9 cellular contexts compared by ENCODE assay signal in the genomic region with DNA sequence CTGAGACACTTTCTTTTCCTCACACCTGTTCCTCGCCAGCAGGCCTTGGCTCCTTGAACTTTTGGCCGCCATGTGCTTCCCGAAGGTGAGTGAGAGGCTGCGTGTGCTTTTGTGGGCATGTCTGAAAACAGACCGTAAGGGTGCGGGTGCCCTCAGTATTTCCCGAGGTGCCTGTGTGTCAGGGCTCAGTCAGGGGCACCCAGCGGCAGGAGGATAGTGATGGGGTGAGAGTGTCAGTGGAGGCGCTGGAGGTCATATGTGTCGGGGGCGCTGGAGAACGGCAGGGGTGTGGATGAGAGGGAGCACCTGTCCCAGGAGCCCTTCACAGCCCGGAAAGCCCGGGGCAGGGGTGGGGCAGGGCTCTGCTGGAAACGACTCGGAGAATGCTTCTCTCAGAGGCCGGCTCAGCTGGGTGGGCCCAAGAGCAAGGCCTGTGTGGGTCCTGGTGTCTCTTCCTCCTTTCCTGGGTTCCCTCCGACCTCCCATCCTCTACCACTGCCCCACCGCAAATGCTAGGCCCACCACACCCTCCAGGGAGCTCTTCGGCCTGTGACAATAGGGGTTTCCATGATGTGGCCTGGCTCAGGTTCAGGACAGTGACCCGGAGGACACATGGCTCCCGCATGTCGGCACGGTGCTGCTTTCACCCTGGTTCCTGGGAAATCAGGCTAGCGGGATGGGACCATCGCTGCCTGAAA. TPM values are rescaled to one million over a fixed set of nuclear protein-coding genes. Genes with fewer than 3 reads are reported as not detected.
DNase-seq lines count a peak whose midpoint lies in the region; ATAC-seq and TF ChIP-seq lines count a peak whose summit lies in the region.
"Had no signal": no experiment of that assay in that cellular context is flagged by ENCODE, and none has a peak within 500 bp of the region (broad histone marks: within the 10 kb centered on the region; RNA-seq: fewer than 3 reads in every experiment).

No MANE protein-coding gene starts in this region.

- H3K36me3 ChIP-seq in body of pancreas (replicated peaks in 1 of 2; ENCODE audit: insufficient read depth in 1 of 2, low read depth in 2 of 2), result peaks cover 4 to 7% of the 10 kb centered on the region in 2 donors
- no peaks in the 10 kb centered on the region for H3K36me3 ChIP-seq in mucosa of descending colon (ENCODE audit: low read depth)
- no peaks in the 10 kb centered on the region for H3K36me3 ChIP-seq in upper lobe of right lung
- H3K36me3 ChIP-seq in GM23248 (ENCODE audit: low read depth), result no peaks in the 10 kb centered on the region

- H3K9me3 ChIP-seq in body of pancreas, result no peaks in the 10 kb centered on the region
- H3K9me3 ChIP-seq in mucosa of descending colon, result no peaks in the 10 kb centered on the region
- H3K9me3 ChIP-seq in upper lobe of right lung, result no peaks in the 10 kb centered on the region
- no peaks in the 10 kb centered on the region for H3K9me3 ChIP-seq in GM23248 (ENCODE audit: low read depth)

- H4K20me1 ChIP-seq in GM23248 (ENCODE audit: insufficient read depth), result no peaks in the 10 kb centered on the region

- no peaks in the 10 kb centered on the region for H3F3A ChIP-seq in GM23248 (ENCODE audit: insufficient read depth)

- ATAC-seq in body of pancreas (peak; percentile 28), mucosa of descending colon (peak; percentile 32), upper lobe of right lung (peak; percentile 13), GM21360 (IDR thresholded peaks at IDR 0.05; ENCODE audit: unreplicated experiment) (no peak), GM18505 (IDR thresholded peaks at IDR 0.05; ENCODE audit: unreplicated experiment) (no peak)

- H3K4me3 ChIP-seq in body of pancreas (peak overlapping the region; percentile 48 to 68), mucosa of descending colon (peak overlapping the region; percentile 4), upper lobe of right lung (peak overlapping the region; percentile 52), GM23248 (no peak overlapping the region)

- no peaks in the 10 kb centered on the region for H3K9me2 ChIP-seq in GM23248 (ENCODE audit: insufficient read depth)

- TF ChIP-seq POLR2A in body of pancreas (IDR thresholded peaks at IDR 0.05), result peak in 1 of 3 donors; percentile 8
- no peak for TF ChIP-seq POLR2A in GM18505 (IDR thresholded peaks at IDR 0.05; ENCODE audit: borderline replicate concordance, extremely low read depth, insufficient read depth, insufficient read length)

- H3K27ac ChIP-seq in body of pancreas (peak overlapping the region; percentile 86 to 97 (median 94)), upper lobe of right lung (peak overlapping the region; percentile 76), GM23248 (no peak overlapping the region)

- intact Hi-C loops in body of pancreas (cut with DNase I), result no loop called here
- intact Hi-C loops in mucosa of descending colon (cut with DNase I, micrococcal nuclease), result no loop called here
- intact Hi-C loops in upper lobe of right lung (cut with DNase I), result no loop called here

- H3K4me1 ChIP-seq in body of pancreas (peaks cover 38% of the 10 kb centered on the region), mucosa of descending colon (ENCODE audit: low read depth) (peaks cover 36% of the 10 kb centered on the region), upper lobe of right lung (peaks cover 7% of the 10 kb centered on the region), GM23248 (ENCODE audit: insufficient read depth) (peaks cover 5% of the 10 kb centered on the region)

- no peak overlapping the region for H3K4me2 ChIP-seq in GM23248 (ENCODE audit: unreplicated experiment)

- DNase-seq in activated gamma-delta T cell treated with Interleukin-2 at 50 U/mL for 16 hours (peak; percentile 31), activated gamma-delta T cell (lab: John Stamatoyannopoulos, UW) (no peak), body of pancreas (peak in 2 of 4 donors; percentile 30 to 35), mucosa of descending colon (peak; percentile 41 to 68 (median 63)), upper lobe of right lung (no peak), GM23248 (no peak)
- DNase-seq: NCI-H2081 had no signal

- H3K27me3 ChIP-seq in body of pancreas (no peaks in the 10 kb centered on the region), upper lobe of right lung (no peaks in the 10 kb centered on the region), GM23248 (replicated peaks; ENCODE audit: insufficient read depth) (0 out of 2 replicates have a peak, but pooled peaks cover under 1% of the 10 kb centered on the region)

- in situ Hi-C loops in GM23248 (cut with MboI), result no loop called here

- H3K79me2 ChIP-seq in GM23248 (ENCODE audit: insufficient read depth), result no peaks in the 10 kb centered on the region

- 31 to 45% methylated on average over 7 to 26 of the region's 26 CpGs for WGBS in body of pancreas, 2 donors
- WGBS in GM23248 (ENCODE audit: low coverage in 1 of 2, low lambda C conversion rate in 2 of 2, missing lambda C conversion rate in 2 of 2), 2 experiments, result 81 to 85% methylated on average over 24 to 26 of the region's 26 CpGs

- TF ChIP-seq CTCF in body of pancreas (IDR thresholded peaks at IDR 0.05), result no peak
- TF ChIP-seq CTCF in mucosa of descending colon (IDR thresholded peaks at IDR 0.05), result no peak
- TF ChIP-seq CTCF in upper lobe of right lung (IDR thresholded peaks at IDR 0.05), result no peak

- no peak overlapping the region for H2AFZ ChIP-seq in GM23248

- H3K9ac ChIP-seq in GM23248, result no peak overlapping the region

RNA-seq across cellular contexts. Expression of gene IL32, which starts 0.5 kb away (rescaled TPM):
- total RNA-seq in body of pancreas (100 to 1,000 TPM; 184 to 238 TPM), mucosa of descending colon (100 to 1,000 TPM; 394 to 627 (median 413) TPM), upper lobe of right lung (91.5 TPM)
- 0.76 TPM in 1 of 2 replicates, not detected in the other for total RNA-seq in GM23248 (2014; rRNA removed; shearing (Covaris generic))
- 0.56 and 1.0 TPM in 2 replicates for polyA plus RNA-seq in GM23248 (2016; fragmentation: Nextera tagmentation; extraction: Ambion mirVana)

RNA-seq across cellular contexts. Expression of gene MMP25, which starts 19.5 kb away (rescaled TPM):
- total RNA-seq in body of pancreas (under 1 TPM; under 0.01 to 0.99 TPM), mucosa of descending colon (1 to 10 TPM in 2 of 3 donors, under 1 TPM in 1; 0.69 to 4.0 (median 2.1) TPM), upper lobe of right lung (12.8 TPM)
- not detected in 2 replicates for total RNA-seq in GM23248 (2014; rRNA removed; shearing (Covaris generic))
- 0.16 and 0.23 TPM in 2 replicates for polyA plus RNA-seq in GM23248 (2016; fragmentation: Nextera tagmentation; extraction: Ambion mirVana)

RNA-seq across cellular contexts. Expression of gene BICDL2, which starts 29.1 kb away (rescaled TPM):
- 100 to 1,000 TPM; 132 to 357 TPM for total RNA-seq in body of pancreas
- 100 to 1,000 TPM in 1 of 3 donors, 10 to 100 TPM in 2; 49.1 to 102 (median 75.5) TPM for total RNA-seq in mucosa of descending colon
- 16.3 TPM for total RNA-seq in upper lobe of right lung
- 0.11 TPM in 1 of 2 replicates, not detected in the other for total RNA-seq in GM23248 (2014; rRNA removed; shearing (Covaris generic))
- polyA plus RNA-seq in GM23248 (2016; fragmentation: Nextera tagmentation; extraction: Ambion mirVana), result 0.30 and 0.63 TPM in 2 replicates

RNA-seq across cellular contexts. Expression of gene ZSCAN10, which starts 33.2 kb away (rescaled TPM):
- total RNA-seq in body of pancreas (not detected), mucosa of descending colon (not detected), upper lobe of right lung (not detected)
- not detected in 2 replicates for total RNA-seq in GM23248 (2014; rRNA removed; shearing (Covaris generic))
- 0.08 TPM in 1 of 2 replicates, not detected in the other for polyA plus RNA-seq in GM23248 (2016; fragmentation: Nextera tagmentation; extraction: Ambion mirVana)

RNA-seq across cellular contexts. Expression of gene THOC6, which starts 42.1 kb away (rescaled TPM):
- 10 to 100 TPM; 11.7 to 21.8 TPM for total RNA-seq in body of pancreas
- 10 to 100 TPM; 23.7 to 26.0 (median 25.7) TPM for total RNA-seq in mucosa of descending colon
- total RNA-seq in upper lobe of right lung, result 31.4 TPM
- 12.3 and 17.7 TPM in 2 replicates for total RNA-seq in GM23248 (2014; rRNA removed; shearing (Covaris generic))
- 18.1 and 22.4 TPM in 2 replicates for polyA plus RNA-seq in GM23248 (2016; fragmentation: Nextera tagmentation; extraction: Ambion mirVana)

Comparison
In these comparisons a context has a peak if more than half of its experiments do, and no peak if none do; other contexts are left out.
1. DNase-seq: peak in activated gamma-delta T cell treated with Interleukin-2 at 50 U/mL for 16 hours (single experiment) and mucosa of descending colon (3 of 3); none in activated gamma-delta T cell (single experiment), upper lobe of right lung (single experiment) and GM23248 (single experiment).
2. ATAC-seq: peak in body of pancreas (single experiment), mucosa of descending colon (single experiment) and upper lobe of right lung (single experiment); none in GM21360 (single experiment) and GM18505 (single experiment).
3. RNA of gene IL32, which starts 0.5 kb away (total RNA-seq): 394 to 627 TPM in mucosa of descending colon, 184 to 238 TPM in body of pancreas and 91.5 TPM in upper lobe of right lung (single experiment); 0.76 TPM in GM23248; every median in the first group is over 10 times any median in the second.
4. RNA of gene BICDL2, which starts 29.1 kb away (total RNA-seq): 132 to 357 TPM in body of pancreas, 49.1 to 102 TPM in mucosa of descending colon and 16.3 TPM in upper lobe of right lung (single experiment); 0.11 TPM in GM23248; every median in the first group is over 10 times any median in the second.